In the genomic region with DNA sequence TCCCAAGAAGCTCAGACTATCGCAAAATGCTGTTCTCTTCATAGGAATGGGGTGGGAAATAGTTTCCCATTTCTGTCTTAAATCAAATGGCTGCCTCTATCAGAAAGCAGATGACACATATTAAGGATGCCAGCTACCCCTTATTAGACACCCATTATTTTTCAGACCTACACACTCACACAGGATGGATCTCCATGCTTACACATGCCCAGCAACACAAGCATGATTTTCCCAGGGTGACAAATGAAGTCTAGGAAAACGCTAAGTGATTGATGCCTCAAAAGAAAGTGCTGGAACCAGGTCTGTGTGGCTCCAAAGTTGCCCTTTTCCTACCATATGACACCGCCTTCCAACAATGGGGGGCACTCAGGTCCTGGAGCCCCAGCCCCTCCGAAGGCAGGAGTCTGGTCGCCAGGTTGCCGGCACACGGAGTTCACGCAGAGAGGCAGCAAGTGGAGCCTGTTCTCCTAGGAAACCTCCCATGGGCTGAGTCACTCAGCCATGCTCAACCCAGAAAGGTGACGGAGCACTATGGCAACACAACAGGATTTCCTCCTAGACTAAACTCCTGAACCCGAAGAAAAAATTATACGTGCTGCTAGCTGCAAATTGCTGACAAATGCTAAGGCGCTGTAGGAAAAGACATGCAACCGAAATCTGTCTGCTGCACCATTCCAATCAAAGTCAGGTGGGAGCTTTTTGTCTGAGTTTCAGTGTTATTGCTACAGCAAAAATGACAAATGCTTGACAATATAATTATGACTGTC, we compare ENCODE assay signal across 9 cellular contexts. TPM values are rescaled to one million over a fixed set of nuclear protein-coding genes. Genes with fewer than 3 reads are reported as not detected.
A peak's percentile ranks its signal among the peaks of the same experiment; 100 is the strongest.
DNase-seq lines count a peak whose midpoint lies in the region; ATAC-seq, FAIRE-seq and TF ChIP-seq lines count a peak whose summit lies in the region.
"Had no signal": no experiment of that assay in that cellular context is flagged by ENCODE, and none has a peak within 500 bp of the region (broad histone marks: within the 10 kb centered on the region; RNA-seq: fewer than 3 reads in every experiment).

No MANE protein-coding gene starts in this region.

- ATAC-seq in GM21381 (IDR thresholded peaks at IDR 0.05; ENCODE audit: unreplicated experiment), result no peak
- ATAC-seq in GM18867 (IDR thresholded peaks at IDR 0.05; ENCODE audit: unreplicated experiment), result no peak

- in situ Hi-C loops in astrocyte of the cerebellum (cut with HindIII; ENCODE audit: low sequenced_read_pairs), result loop anchor here (25.0 kb wide), 1 partner anchor 740 kb away; no protein-coding TSS in a partner anchor

- no peak for TF ChIP-seq POLR2A in H54 (IDR thresholded peaks at IDR 0.05; ENCODE audit: low read depth, low read length)

- peak; percentile 97 for DNase-seq in H54 (ENCODE audit: insufficient read length, low spot score)
- peak; percentile 82 for DNase-seq in astrocyte of the cerebellum (ENCODE audit: low read depth)
- peak; percentile 17 to 53 for DNase-seq in hippocampal formation (lab: John Stamatoyannopoulos, UW)
- DNase-seq in small intestine, result peak; percentile 88
- DNase-seq in NCI-H2196 treated with DMSO at 0.1 percent for 48 hours (lab: John Stamatoyannopoulos, UW; ENCODE audit: unreplicated experiment), result no peak
- no peak for DNase-seq in epidermal melanocyte (ENCODE audit: insufficient read length, low spot score)
- DNase-seq: effector CD8-positive, alpha-beta T cell had no signal

- peak; percentile 86 for FAIRE-seq in H54 (lab: Jason Lieb, UNC)
- FAIRE-seq in small intestine (lab: Jason Lieb, UNC), result no peak

- H3K9me3 ChIP-seq in small intestine (ENCODE audit: control insufficient read depth, low read depth), result no peaks in the 10 kb centered on the region

- no peak for TF ChIP-seq CTCF in astrocyte of the cerebellum (IDR thresholded peaks at IDR 0.05; ENCODE audit: low read depth, low read length, missing control alignments)

- H3K27ac ChIP-seq in small intestine (ENCODE audit: low read depth in 1 of 2, low read length in 1 of 2), result peak overlapping the region in 1 of 2 donors; percentile 76

- H3K4me3 ChIP-seq in astrocyte of the cerebellum (ENCODE audit: low read depth, low read length) (no peak overlapping the region), small intestine (ENCODE audit: low read depth in 1 of 2, low read length in 2 of 2) (no peak overlapping the region)

- H3K27me3 ChIP-seq in small intestine (ENCODE audit: control insufficient read depth in 2 of 2, insufficient read depth in 2 of 2, low read length in 2 of 2), result no peaks in the 10 kb centered on the region

- H3K4me1 ChIP-seq in small intestine (ENCODE audit: control insufficient read depth in 2 of 2, insufficient read depth in 1 of 2, low read depth in 1 of 2, low read length in 1 of 2), result peaks cover 13 to 29% of the 10 kb centered on the region in 2 donors

- WGBS in small intestine, 3 donors, result 32 to 51% (median 42%) methylated on average over 13 of the region's 13 CpGs

- H3K36me3 ChIP-seq in small intestine (ENCODE audit: control insufficient read depth in 2 of 2, insufficient read depth in 2 of 2, low read length in 2 of 2), result no peaks in the 10 kb centered on the region

RNA-seq across cellular contexts. Expression of a gene that starts 19.8 kb away (rescaled TPM):
- polyA plus RNA-seq in small intestine, result 10 to 100 TPM; 24.6 to 37.8 (median 33.5) TPM

Comparison
In these comparisons a context has a peak if more than half of its experiments do, and no peak if none do; other contexts are left out.
1. DNase-seq: peak in H54 (single experiment), astrocyte of the cerebellum (single experiment), hippocampal formation (2 of 2) and small intestine (single experiment); none in NCI-H2196 treated with DMSO at 0.1 percent for 48 hours (single experiment) and epidermal melanocyte (single experiment).